ENCODE assay signal across 29 cellular contexts in the genomic region with DNA sequence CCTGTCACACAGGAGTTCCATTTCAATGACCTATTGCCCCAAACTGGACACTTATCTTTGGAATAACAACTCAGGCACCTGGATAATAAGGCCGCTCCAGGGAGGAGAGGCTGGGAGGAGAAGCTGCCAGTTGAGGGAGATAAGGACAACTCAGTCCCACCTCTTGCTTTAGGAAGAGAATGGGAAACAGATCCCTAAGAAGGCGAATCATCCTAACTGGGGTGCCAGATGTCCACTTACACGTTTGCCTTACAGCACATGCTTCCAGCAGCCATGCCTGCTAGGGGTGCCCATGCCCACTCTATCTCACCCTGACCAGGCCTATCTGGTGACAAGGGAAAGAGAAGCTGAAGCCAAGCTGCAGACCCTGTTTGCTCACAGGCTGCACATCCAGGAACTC. TPM values are rescaled to one million over a fixed set of nuclear protein-coding genes. Genes with fewer than 3 reads are reported as not detected.
DNase-seq lines count a peak whose midpoint lies in the region; ATAC-seq and TF ChIP-seq lines count a peak whose summit lies in the region.
"Had no signal": no experiment of that assay in that cellular context is flagged by ENCODE, and none has a peak within 500 bp of the region (broad histone marks: within the 10 kb centered on the region; RNA-seq: fewer than 3 reads in every experiment).

No MANE protein-coding gene starts in this region.

- H3K4me2 ChIP-seq in SK-N-SH (no peak overlapping the region), neural progenitor cell (no peak overlapping the region)

- H3K9me2 ChIP-seq in SK-N-SH = no peaks in the 10 kb centered on the region

- H3K4me3 ChIP-seq in SK-N-SH (ENCODE audit: low read depth in 2 of 2, low read length in 1 of 2) (no peak overlapping the region), H7 (ENCODE audit: insufficient read depth, low read depth, low read length) (no peak overlapping the region), neural progenitor cell (no peak overlapping the region), upper lobe of right lung (no peak overlapping the region)
- H3K4me3 ChIP-seq: GM12878 had no signal

- no peak for TF ChIP-seq EP300 in SK-N-SH (IDR thresholded peaks at IDR 0.05; ENCODE audit: borderline replicate concordance in 1 of 2, low read depth in 1 of 2, low read length in 1 of 2)

- POLR2A ChIA-PET in SK-N-SH (lab: Yijun Ruan, JAX) = no interaction called here
- POLR2A ChIA-PET in activated CD4-positive, alpha-beta memory T cell treated with anti-CD3 and anti-CD28 coated beads for 36 hours (lab: Charles Lee) = no interaction called here

- H3K79me2 ChIP-seq in SK-N-SH (ENCODE audit: insufficient read depth) (no peaks in the 10 kb centered on the region), neural progenitor cell (ENCODE audit: low read depth) (no peaks in the 10 kb centered on the region)

- TF ChIP-seq CTCF in SK-N-SH (IDR thresholded peaks at IDR 0.05) = no peak
- no peak for TF ChIP-seq CTCF in neural progenitor cell (IDR thresholded peaks at IDR 0.05)
- TF ChIP-seq CTCF in type B pancreatic cell (conservative IDR thresholded peaks at IDR 0.05) = no peak
- no peak for TF ChIP-seq CTCF in upper lobe of right lung (IDR thresholded peaks at IDR 0.05)

- H3K9me3 ChIP-seq in SK-N-SH (no peaks in the 10 kb centered on the region), neural progenitor cell (ENCODE audit: low read depth) (no peaks in the 10 kb centered on the region), upper lobe of right lung (no peaks in the 10 kb centered on the region)

- TF ChIP-seq RAD21 in SK-N-SH (IDR thresholded peaks at IDR 0.05; ENCODE audit: low read length) = peak; percentile 1; the same call in 1 of the 2 replicates

- no peak overlapping the region for H2AFZ ChIP-seq in SK-N-SH (ENCODE audit: low read depth)
- no peak overlapping the region for H2AFZ ChIP-seq in neural progenitor cell (replicated peaks)

- H3K9ac ChIP-seq in SK-N-SH = no peak overlapping the region
- H3K9ac ChIP-seq in neural progenitor cell = no peak overlapping the region

- H3K4me1 Mint-ChIP-seq in neural progenitor cell (no peaks in the 10 kb centered on the region), type B pancreatic cell (ENCODE audit: unreplicated experiment) (no peaks in the 10 kb centered on the region)
- peaks cover 6% of the 10 kb centered on the region for H3K4me1 Mint-ChIP-seq in activated CD4-positive, alpha-beta memory T cell treated with anti-CD3 and anti-CD28 coated beads for 36 hours (ENCODE audit: low read depth)
- H3K4me1 Mint-ChIP-seq: B cell; CD8-positive, alpha-beta memory T cell had no signal

- intact Hi-C loops in upper lobe of right lung (cut with DNase I) = no loop called here
- intact Hi-C loops in activated CD4-positive, alpha-beta memory T cell treated with anti-CD3 and anti-CD28 coated beads for 36 hours (cut with micrococcal nuclease) = no loop called here

- H3F3A ChIP-seq in SK-N-SH (replicated peaks; ENCODE audit: insufficient read depth) (no peaks in the 10 kb centered on the region), neural progenitor cell (ENCODE audit: low read depth) (no peaks in the 10 kb centered on the region)

- H3K27ac Mint-ChIP-seq in neural progenitor cell (no peak overlapping the region), type B pancreatic cell (no peak overlapping the region)
- no peak overlapping the region for H3K27ac Mint-ChIP-seq in activated CD4-positive, alpha-beta memory T cell treated with anti-CD3 and anti-CD28 coated beads for 36 hours
- H3K27ac Mint-ChIP-seq: B cell; CD8-positive, alpha-beta memory T cell had no signal

- H3K9me3 Mint-ChIP-seq in neural progenitor cell (no peaks in the 10 kb centered on the region), type B pancreatic cell (no peaks in the 10 kb centered on the region)
- no peaks in the 10 kb centered on the region for H3K9me3 Mint-ChIP-seq in activated CD4-positive, alpha-beta memory T cell treated with anti-CD3 and anti-CD28 coated beads for 36 hours
- H3K9me3 Mint-ChIP-seq: CD8-positive, alpha-beta memory T cell had no signal

- H3K27ac ChIP-seq in SK-N-SH (ENCODE audit: low read depth in 2 of 2, low read length in 1 of 2) (no peak overlapping the region), neural progenitor cell (no peak overlapping the region), upper lobe of right lung (no peak overlapping the region)
- H3K27ac ChIP-seq: 22Rv1, C4-2B had no signal

- DNase-seq in SK-N-SH (peak; percentile 45), H7 (peak; percentile 7), neural progenitor cell (ENCODE audit: low spot score) (peak; percentile 0), type B pancreatic cell (ENCODE audit: extremely low spot score, unreplicated experiment) (peak; percentile 43), upper lobe of right lung (no peak), NCI-H1105 (lab: John Stamatoyannopoulos, UW) (no peak)
- DNase-seq in activated CD4-positive, alpha-beta memory T cell treated with anti-CD3 and anti-CD28 coated beads for 36 hours = no peak
- DNase-seq: CD8-positive, alpha-beta memory T cell; DMS 273 treated with DMSO at 0.1 percent for 48 hours; DMS79; EL; GDM1; KBM-7; MV-4-11; NCI-H1105 treated with DMSO at 0.1 percent for 48 hours; NCI-H146; NCI-H2029; NCI-H446; NCI-H524 treated with DMSO at 0.1 percent for 48 hours; NCI-H774 had no signal

- H3K36me3 ChIP-seq in SK-N-SH (replicated peaks in 1 of 2; ENCODE audit: control insufficient read depth in 1 of 2, insufficient read depth in 2 of 2, low read length in 1 of 2) = no peaks in the 10 kb centered on the region
- no peaks in the 10 kb centered on the region for H3K36me3 ChIP-seq in H7 (replicated peaks; ENCODE audit: control insufficient read depth, insufficient read depth, low read length)
- no peaks in the 10 kb centered on the region for H3K36me3 ChIP-seq in neural progenitor cell
- H3K36me3 ChIP-seq in upper lobe of right lung = no peaks in the 10 kb centered on the region

- H3K4me3 Mint-ChIP-seq in neural progenitor cell (no peak overlapping the region), type B pancreatic cell (no peak overlapping the region)
- no peak overlapping the region for H3K4me3 Mint-ChIP-seq in activated CD4-positive, alpha-beta memory T cell treated with anti-CD3 and anti-CD28 coated beads for 36 hours
- H3K4me3 Mint-ChIP-seq: B cell; CD8-positive, alpha-beta memory T cell had no signal

- ATAC-seq in SK-N-SH treated with all-trans-retinoic acid at 6 μM for 48 hours (no peak), upper lobe of right lung (no peak)
- ATAC-seq: GM12878, HCT116 had no signal

- H3K4me1 ChIP-seq in SK-N-SH (ENCODE audit: control insufficient read depth in 1 of 2, insufficient read depth in 2 of 2, low read depth in 1 of 2, low read length in 1 of 2) (peaks cover 0 to 7% of the 10 kb centered on the region in 2 experiments; a peak in 1 of 4 replicates), neural progenitor cell (no peaks in the 10 kb centered on the region), upper lobe of right lung (no peaks in the 10 kb centered on the region)

- H4K20me1 ChIP-seq in SK-N-SH (ENCODE audit: insufficient read depth) (no peaks in the 10 kb centered on the region), neural progenitor cell (ENCODE audit: low read depth) (no peaks in the 10 kb centered on the region)

- H3K36me3 Mint-ChIP-seq in neural progenitor cell (no peaks in the 10 kb centered on the region), type B pancreatic cell (no peaks in the 10 kb centered on the region)
- H3K36me3 Mint-ChIP-seq in activated CD4-positive, alpha-beta memory T cell treated with anti-CD3 and anti-CD28 coated beads for 36 hours = no peaks in the 10 kb centered on the region
- H3K36me3 Mint-ChIP-seq: CD8-positive, alpha-beta memory T cell had no signal

- 43% methylated on average over 3 of the region's 3 CpGs for WGBS in SK-N-SH (ENCODE audit: low lambda C conversion rate)

- H3K27me3 ChIP-seq in SK-N-SH (ENCODE audit: insufficient read depth) = peaks cover 6% of the 10 kb centered on the region; the same call in 1 of the 2 replicates
- no peaks in the 10 kb centered on the region for H3K27me3 ChIP-seq in H7 (ENCODE audit: control insufficient read depth, insufficient read depth, low read length)
- no peaks in the 10 kb centered on the region for H3K27me3 ChIP-seq in neural progenitor cell
- H3K27me3 ChIP-seq in upper lobe of right lung = no peaks in the 10 kb centered on the region

- CTCF ChIA-PET in SK-N-SH (lab: Yijun Ruan, JAX) = interaction anchor here (0.9 to 1.1 kb wide), 3 partner anchors 9 to 81 kb away, joined by 3 to 4 read pairs (median 4); no protein-coding TSS in a partner anchor
- CTCF ChIA-PET in activated CD4-positive, alpha-beta memory T cell treated with anti-CD3 and anti-CD28 coated beads for 36 hours (lab: Charles Lee) = no interaction called here

- H3K27me3 Mint-ChIP-seq in neural progenitor cell (ENCODE audit: insufficient read depth, low read depth) = peaks cover 18% of the 10 kb centered on the region
- H3K27me3 Mint-ChIP-seq in type B pancreatic cell = peaks cover 21% of the 10 kb centered on the region
- no peaks in the 10 kb centered on the region for H3K27me3 Mint-ChIP-seq in activated CD4-positive, alpha-beta memory T cell treated with anti-CD3 and anti-CD28 coated beads for 36 hours

TF ChIP-seq in SK-N-SH, 30 proteins besides CTCF, POLR2A, EP300 and RAD21 (continues in another document):
- TF ChIP-seq MXI1 (IDR thresholded peaks at IDR 0.05; ENCODE audit: low read depth, low read length) (no peak), RCOR1 (IDR thresholded peaks at IDR 0.05; ENCODE audit: low read length) (no peak), SIN3A (IDR thresholded peaks at IDR 0.05; ENCODE audit: borderline replicate concordance, low read depth, low read length) (no peak), TEAD4 (IDR thresholded peaks at IDR 0.05; ENCODE audit: borderline replicate concordance, insufficient read depth) (no peak), NFIC (IDR thresholded peaks at IDR 0.05; ENCODE audit: borderline replicate concordance) (no peak), GATA2 (CRISPR knock-in tag; IDR thresholded peaks at IDR 0.05) (no peak)

TF ChIP-seq in SK-N-SH treated with all-trans-retinoic acid at 6 μM for 48 hours, 23 proteins besides CTCF, POLR2A, EP300 and RAD21 (continues in another document):
- TF ChIP-seq OSR1 (CRISPR knock-in tag; IDR thresholded peaks at IDR 0.05) = no peak
- TF ChIP-seq TOX (CRISPR knock-in tag; IDR thresholded peaks at IDR 0.05; ENCODE audit: borderline replicate concordance) = no peak

RNA-seq across cellular contexts. Expression of a gene that starts 6.5 kb away (rescaled TPM):
- 0.02 TPM in 2 replicates for polyA plus RNA-seq in SK-N-SH (2012; rRNA removed)
- polyA plus RNA-seq in SK-N-SH (2012; cell fraction: cytosol; rRNA removed) = 0.01 TPM in 1 of 2 replicates, not detected in the other
- polyA plus RNA-seq in SK-N-SH (2012; cell fraction: nucleus; rRNA removed) = 0.19 and 0.20 TPM in 2 replicates
- total RNA-seq in H7 (2014; rRNA removed; shearing (Covaris generic)) = not detected in 2 replicates
- total RNA-seq in neural progenitor cell (ENCODE audit: low replicate concordance) = not detected in 2 replicates
- total RNA-seq in type B pancreatic cell (ENCODE audit: low replicate concordance) = 0.77 TPM in 1 of 2 replicates, not detected in the other
- 50.5 TPM for total RNA-seq in upper lobe of right lung
- total RNA-seq in activated CD4-positive, alpha-beta memory T cell treated with anti-CD3 and anti-CD28 coated beads for 36 hours = under 1 TPM; 0.22 to 0.62 TPM
- total RNA-seq: H1, LHCN-M2, MCF 10A had no signal
- polyA plus RNA-seq: CD8-positive, alpha-beta memory T cell; H1 had no signal

Comparison
In these comparisons a context has a peak if more than half of its experiments do, and no peak if none do; other contexts are left out.
1. DNase-seq: peak in SK-N-SH (single experiment), H7 (single experiment), neural progenitor cell (single experiment) and type B pancreatic cell (single experiment); none in upper lobe of right lung (single experiment), NCI-H1105 (single experiment) and activated CD4-positive, alpha-beta memory T cell treated with anti-CD3 and anti-CD28 coated beads for 36 hours (single experiment).
2. RNA of a gene that starts 6.5 kb away (total RNA-seq): 50.5 TPM in upper lobe of right lung (single experiment); 0.77 TPM in type B pancreatic cell, 0.22 to 0.62 TPM in activated CD4-positive, alpha-beta memory T cell treated with anti-CD3 and anti-CD28 coated beads for 36 hours, not detected in H7 and not detected in neural progenitor cell; every median in the first group is over 10 times any median in the second.